In the genomic region with DNA sequence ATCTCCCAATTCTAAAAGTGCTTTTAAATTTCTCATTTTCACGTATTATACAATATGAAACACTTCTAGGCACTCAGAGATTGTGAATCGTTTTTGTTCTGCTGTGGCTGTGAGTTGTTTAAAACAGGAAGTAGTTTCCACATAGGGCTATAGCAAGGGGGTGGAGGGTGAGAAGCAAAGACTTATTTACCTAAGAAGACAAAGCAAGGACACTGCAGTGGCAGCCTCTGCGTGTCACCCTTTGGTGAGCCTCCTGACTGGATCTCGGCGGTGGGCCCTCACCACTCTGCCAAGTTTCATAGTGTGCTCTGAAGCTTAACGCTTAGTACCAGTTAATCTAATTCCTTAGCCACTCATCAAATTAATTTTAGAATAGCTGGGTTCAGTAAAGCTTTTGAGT, we compare ENCODE assay signal across 8 cellular contexts. TPM values are rescaled to one million over a fixed set of nuclear protein-coding genes. Genes with fewer than 3 reads are reported as not detected.
DNase-seq lines count a peak whose midpoint lies in the region; ATAC-seq and TF ChIP-seq lines count a peak whose summit lies in the region.

No MANE protein-coding gene starts in this region.

- TF ChIP-seq CTCF in Loucy (conservative IDR thresholded peaks at IDR 0.05; ENCODE audit: low read length), result no peak
- TF ChIP-seq CTCF in esophagus squamous epithelium (IDR thresholded peaks at IDR 0.05), result no peak

- H3F3A ChIP-seq in Loucy (ENCODE audit: low read depth), result no peaks in the 10 kb centered on the region

- no peaks in the 10 kb centered on the region for H3K79me2 ChIP-seq in Loucy (ENCODE audit: insufficient read depth, low read length)

- TF ChIP-seq POLR2A in esophagus squamous epithelium (IDR thresholded peaks at IDR 0.05), result no peak

- H3K9ac ChIP-seq in Loucy (ENCODE audit: low read depth, low read length, poor library complexity, severe bottlenecking), result no peak overlapping the region

- H3K27me3 Mint-ChIP-seq in activated naive CD8-positive, alpha-beta T cell treated with anti-CD3 and anti-CD28 coated beads, Interleukin-2, amount 50 U/mL, for 24 hours, result peaks cover 7% of the 10 kb centered on the region

- no peaks in the 10 kb centered on the region for H3K9me3 Mint-ChIP-seq in activated naive CD8-positive, alpha-beta T cell treated with anti-CD3 and anti-CD28 coated beads, Interleukin-2, amount 50 U/mL, for 24 hours

- no peak overlapping the region for H3K4me2 ChIP-seq in Loucy (ENCODE audit: low read depth, low read length, poor library complexity, severe bottlenecking)

- H3K4me3 Mint-ChIP-seq in activated naive CD8-positive, alpha-beta T cell treated with anti-CD3 and anti-CD28 coated beads, Interleukin-2, amount 50 U/mL, for 24 hours, result no peak overlapping the region

- no peak overlapping the region for H3K27ac Mint-ChIP-seq in activated naive CD8-positive, alpha-beta T cell treated with anti-CD3 and anti-CD28 coated beads, Interleukin-2, amount 50 U/mL, for 24 hours

- no peaks in the 10 kb centered on the region for H3K27me3 ChIP-seq in Loucy (ENCODE audit: insufficient read depth, low read length, poor library complexity, severe bottlenecking)
- peaks cover 0 to 5% (median 0%) of the 10 kb centered on the region in 4 donors for H3K27me3 ChIP-seq in esophagus squamous epithelium

- peak overlapping the region; percentile 66; the same call in 1 of the 2 replicates for H2AFZ ChIP-seq in Loucy (ENCODE audit: low read length)

- ATAC-seq in GM18511 (IDR thresholded peaks at IDR 0.05; ENCODE audit: unreplicated experiment) (peak; percentile 95), GM21717 (IDR thresholded peaks at IDR 0.05; ENCODE audit: unreplicated experiment) (peak; percentile 90)
- ATAC-seq in activated CD4-positive, CD25-positive, alpha-beta regulatory T cell treated with anti-CD3 and anti-CD28 coated beads, Interleukin-2, amount 50 U/mL, for 24 hours, result no peak
- ATAC-seq in activated naive CD8-positive, alpha-beta T cell treated with anti-CD3 and anti-CD28 coated beads, Interleukin-2, amount 50 U/mL, for 24 hours, result no peak

- no peaks in the 10 kb centered on the region for H3K9me3 ChIP-seq in Loucy (ENCODE audit: insufficient read depth, low read depth, low read length)
- no peaks in the 10 kb centered on the region for H3K9me3 ChIP-seq in esophagus squamous epithelium

- H3K4me1 Mint-ChIP-seq in activated naive CD8-positive, alpha-beta T cell treated with anti-CD3 and anti-CD28 coated beads, Interleukin-2, amount 50 U/mL, for 24 hours, result peaks cover 6% of the 10 kb centered on the region

- no peaks in the 10 kb centered on the region for H3K9me2 ChIP-seq in Loucy (replicated peaks; ENCODE audit: low read depth, low read length)

- H3K4me3 ChIP-seq in Loucy (ENCODE audit: low read length, poor library complexity, severe bottlenecking), result no peak overlapping the region
- H3K4me3 ChIP-seq in esophagus squamous epithelium, result no peak overlapping the region

- H3K36me3 Mint-ChIP-seq in activated naive CD8-positive, alpha-beta T cell treated with anti-CD3 and anti-CD28 coated beads, Interleukin-2, amount 50 U/mL, for 24 hours (ENCODE audit: low read depth), result no peaks in the 10 kb centered on the region

- peak; percentile 44 for DNase-seq in germinal center (ENCODE audit: low spot score)
- no peak for DNase-seq in stimulated activated CD4-positive, alpha-beta T cell treated with anti-CD3 and anti-CD28 coated beads, Interleukin-2, amount 100 ng/mL, for 24 hours
- no peak for DNase-seq in activated naive CD8-positive, alpha-beta T cell treated with anti-CD3 and anti-CD28 coated beads, Interleukin-2, amount 50 U/mL, for 24 hours
- no peak for DNase-seq in esophagus squamous epithelium (lab: John Stamatoyannopoulos, UW)

- intact Hi-C loops in esophagus squamous epithelium (cut with DNase I), result no loop called here

- H3K36me3 ChIP-seq in Loucy (ENCODE audit: insufficient read depth, low read length) (no peaks in the 10 kb centered on the region), esophagus squamous epithelium (no peaks in the 10 kb centered on the region)

- H3K4me1 ChIP-seq in Loucy (ENCODE audit: insufficient read depth, low read length, poor library complexity, severe bottlenecking) (no peaks in the 10 kb centered on the region), esophagus squamous epithelium (no peaks in the 10 kb centered on the region)

- no peaks in the 10 kb centered on the region for H4K20me1 ChIP-seq in Loucy (ENCODE audit: insufficient read depth, low read length, poor library complexity, severe bottlenecking)

- 41 to 50% methylated on average over 6 of the region's 6 CpGs for WGBS in esophagus squamous epithelium, 2 donors

- no peak overlapping the region for H3K27ac ChIP-seq in esophagus squamous epithelium

RNA-seq across cellular contexts. Expression of gene TNFSF13B, which starts 56.8 kb away (rescaled TPM):
- 1 to 10 TPM in 2 of 4 donors, under 1 TPM in 1, not detected in 1; 0.31 to 2.1 (median 1.6) TPM for total RNA-seq in esophagus squamous epithelium

Comparison
In these comparisons a context has a peak if more than half of its experiments do, and no peak if none do; other contexts are left out.
1. ATAC-seq: peak in GM18511 (single experiment) and GM21717 (single experiment); none in activated CD4-positive, CD25-positive, alpha-beta regulatory T cell treated with anti-CD3 and anti-CD28 coated beads, Interleukin-2, amount 50 U/mL, for 24 hours (0 of 2) and activated naive CD8-positive, alpha-beta T cell treated with anti-CD3 and anti-CD28 coated beads, Interleukin-2, amount 50 U/mL, for 24 hours (single experiment).